8 cellular contexts compared by ENCODE assay signal in genomic region chr15:60589253-60589652, GRCh38.
DNase-seq lines count a peak whose midpoint lies in the region; ATAC-seq and TF ChIP-seq lines count a peak whose summit lies in the region.
"Had no signal": no experiment of that assay in that cellular context is flagged by ENCODE, and none has a peak within 500 bp of the region (broad histone marks: within the 10 kb centered on the region; RNA-seq: fewer than 3 reads in every experiment).

No MANE protein-coding gene starts in this region.

- H3K36me3 Mint-ChIP-seq in activated CD4-positive, alpha-beta memory T cell treated with anti-CD3 and anti-CD28 coated beads for 36 hours = peaks cover 10% of the 10 kb centered on the region
- peaks cover 87% of the 10 kb centered on the region for H3K36me3 Mint-ChIP-seq in stimulated activated effector memory CD8-positive, alpha-beta T cell treated with anti-CD3 and anti-CD28 coated beads, Interleukin-12 subunit alpha, Interleukin-12 subunit beta, amount 100 ng/mL, for 72 hours

- intact Hi-C loops in activated CD4-positive, alpha-beta memory T cell treated with anti-CD3 and anti-CD28 coated beads for 36 hours (cut with micrococcal nuclease) = loop anchor here (1.0 to 10.0 kb wide), 3 partner anchors 210 to 1246 kb away; no protein-coding TSS in a partner anchor

- WGBS in upper lobe of left lung, 2 donors = 86 to 94% methylated on average over 8 of the region's 8 CpGs

- ATAC-seq in foreskin keratinocyte (no peak), GM18873 (IDR thresholded peaks at IDR 0.05; ENCODE audit: low FRiP score, unreplicated experiment) (no peak), upper lobe of left lung (ENCODE audit: low FRiP score in 2 of 2) (no peak)
- peak; percentile 37 for ATAC-seq in stimulated activated effector memory CD8-positive, alpha-beta T cell treated with anti-CD3 and anti-CD28 coated beads, Interleukin-12 subunit alpha, Interleukin-12 subunit beta, amount 100 ng/mL, for 72 hours

- H3K36me3 ChIP-seq in Loucy (ENCODE audit: insufficient read depth, low read length) = no peaks in the 10 kb centered on the region
- H3K36me3 ChIP-seq in upper lobe of left lung = no peaks in the 10 kb centered on the region

- H3K9me3 Mint-ChIP-seq in activated CD4-positive, alpha-beta memory T cell treated with anti-CD3 and anti-CD28 coated beads for 36 hours = no peaks in the 10 kb centered on the region
- H3K9me3 Mint-ChIP-seq in stimulated activated effector memory CD8-positive, alpha-beta T cell treated with anti-CD3 and anti-CD28 coated beads, Interleukin-12 subunit alpha, Interleukin-12 subunit beta, amount 100 ng/mL, for 72 hours = no peaks in the 10 kb centered on the region

- TF ChIP-seq CTCF in Loucy (conservative IDR thresholded peaks at IDR 0.05; ENCODE audit: low read length) (no peak), foreskin keratinocyte (conservative IDR thresholded peaks at IDR 0.05) (no peak), upper lobe of left lung (IDR thresholded peaks at IDR 0.05) (no peak)

- DNase-seq in activated CD4-positive, alpha-beta memory T cell treated with anti-CD3 and anti-CD28 coated beads for 36 hours = peak; percentile 74
- DNase-seq in foreskin keratinocyte = no peak
- DNase-seq in stimulated activated effector memory CD8-positive, alpha-beta T cell treated with anti-CD3 and anti-CD28 coated beads, Interleukin-12 subunit alpha, Interleukin-12 subunit beta, amount 100 ng/mL, for 72 hours (ENCODE audit: low spot score in 2 of 2) = peak in 1 of 2 donors; percentile 70
- DNase-seq in GDM1 (lab: John Stamatoyannopoulos, UW) = no peak
- DNase-seq in upper lobe of left lung = no peak

- H3K9ac ChIP-seq in Loucy (ENCODE audit: low read depth, low read length, poor library complexity, severe bottlenecking) = peak overlapping the region; percentile 82

- no peaks in the 10 kb centered on the region for H3K9me2 ChIP-seq in Loucy (replicated peaks; ENCODE audit: low read depth, low read length)

- peak in 1 of 4 donors; percentile 27 for TF ChIP-seq POLR2A in upper lobe of left lung (IDR thresholded peaks at IDR 0.05)

- peak overlapping the region; percentile 14 for H3K27ac ChIP-seq in foreskin keratinocyte
- H3K27ac ChIP-seq in upper lobe of left lung = peak overlapping the region in 1 of 4 donors; percentile 96
- H3K27ac ChIP-seq: epithelial cell of prostate had no signal

- H3K9me3 ChIP-seq in Loucy (ENCODE audit: insufficient read depth, low read depth, low read length) = no peaks in the 10 kb centered on the region
- H3K9me3 ChIP-seq in upper lobe of left lung = no peaks in the 10 kb centered on the region

- peak overlapping the region; percentile 77 for H3K4me3 Mint-ChIP-seq in activated CD4-positive, alpha-beta memory T cell treated with anti-CD3 and anti-CD28 coated beads for 36 hours
- peak overlapping the region; percentile 76 for H3K4me3 Mint-ChIP-seq in stimulated activated effector memory CD8-positive, alpha-beta T cell treated with anti-CD3 and anti-CD28 coated beads, Interleukin-12 subunit alpha, Interleukin-12 subunit beta, amount 100 ng/mL, for 72 hours

- POLR2A ChIA-PET in activated CD4-positive, alpha-beta memory T cell treated with anti-CD3 and anti-CD28 coated beads for 36 hours (lab: Charles Lee) = interaction anchor here (0.6 to 3.0 kb wide), 11 partner anchors 9 to 218 kb away, joined by 3 to 28 read pairs (median 4); no protein-coding TSS in a partner anchor

- H3K27me3 Mint-ChIP-seq in activated CD4-positive, alpha-beta memory T cell treated with anti-CD3 and anti-CD28 coated beads for 36 hours = no peaks in the 10 kb centered on the region

- CTCF ChIA-PET in activated CD4-positive, alpha-beta memory T cell treated with anti-CD3 and anti-CD28 coated beads for 36 hours (lab: Charles Lee) = interaction anchor here (0.6 to 5.5 kb wide), 6 partner anchors 69 to 343 kb away, joined by 3 to 31 read pairs (median 4); no protein-coding TSS in a partner anchor

- H3K27me3 ChIP-seq in Loucy (ENCODE audit: insufficient read depth, low read length, poor library complexity, severe bottlenecking) = no peaks in the 10 kb centered on the region
- H3K27me3 ChIP-seq in foreskin keratinocyte = no peaks in the 10 kb centered on the region
- H3K27me3 ChIP-seq in upper lobe of left lung = no peaks in the 10 kb centered on the region

- peak overlapping the region; percentile 95 for H3K4me3 ChIP-seq in Loucy (ENCODE audit: low read length, poor library complexity, severe bottlenecking)
- peak overlapping the region in 1 of 4 donors; percentile 91 for H3K4me3 ChIP-seq in upper lobe of left lung

- no peak for TF ChIP-seq EP300 in upper lobe of left lung (IDR thresholded peaks at IDR 0.05)

- peaks cover 81% of the 10 kb centered on the region for H3K79me2 ChIP-seq in Loucy (ENCODE audit: insufficient read depth, low read length)

- peaks cover 63% of the 10 kb centered on the region for H4K20me1 ChIP-seq in Loucy (ENCODE audit: insufficient read depth, low read length, poor library complexity, severe bottlenecking)

- H3K4me1 Mint-ChIP-seq in activated CD4-positive, alpha-beta memory T cell treated with anti-CD3 and anti-CD28 coated beads for 36 hours (ENCODE audit: low read depth) = peaks cover 57% of the 10 kb centered on the region
- peaks cover 47% of the 10 kb centered on the region for H3K4me1 Mint-ChIP-seq in stimulated activated effector memory CD8-positive, alpha-beta T cell treated with anti-CD3 and anti-CD28 coated beads, Interleukin-12 subunit alpha, Interleukin-12 subunit beta, amount 100 ng/mL, for 72 hours

- H3K27ac Mint-ChIP-seq in activated CD4-positive, alpha-beta memory T cell treated with anti-CD3 and anti-CD28 coated beads for 36 hours = peak overlapping the region; percentile 89
- peak overlapping the region; percentile 90 for H3K27ac Mint-ChIP-seq in stimulated activated effector memory CD8-positive, alpha-beta T cell treated with anti-CD3 and anti-CD28 coated beads, Interleukin-12 subunit alpha, Interleukin-12 subunit beta, amount 100 ng/mL, for 72 hours

- H3F3A ChIP-seq in Loucy (ENCODE audit: low read depth) = peaks cover 10% of the 10 kb centered on the region; the same call in 1 of the 2 replicates

- peaks cover 72% of the 10 kb centered on the region for H3K4me1 ChIP-seq in Loucy (ENCODE audit: insufficient read depth, low read length, poor library complexity, severe bottlenecking)
- peaks cover 36% of the 10 kb centered on the region for H3K4me1 ChIP-seq in foreskin keratinocyte
- H3K4me1 ChIP-seq in upper lobe of left lung = peaks cover 0 to 20% (median 12%) of the 10 kb centered on the region in 4 donors

- no peak overlapping the region for H2AFZ ChIP-seq in Loucy (ENCODE audit: low read length)

- H3K4me2 ChIP-seq in Loucy (ENCODE audit: low read depth, low read length, poor library complexity, severe bottlenecking) = peak overlapping the region; percentile 94
